In genomic region chr14:92586001-92586947, GRCh38 we compare ENCODE assay signal across 8 cellular contexts.
DNase-seq lines count a peak whose midpoint lies in the region; ATAC-seq and TF ChIP-seq lines count a peak whose summit lies in the region.

No MANE protein-coding gene starts in this region.

- H3K27me3 Mint-ChIP-seq in activated naive CD8-positive, alpha-beta T cell treated with anti-CD3 and anti-CD28 coated beads, Interleukin-2, amount 50 U/mL, for 24 hours = no peaks in the 10 kb centered on the region

- ATAC-seq in GM18502 (IDR thresholded peaks at IDR 0.05; ENCODE audit: poor library complexity, unreplicated experiment) (peak; percentile 47), left lung (peak; percentile 72), upper lobe of right lung (peak; percentile 45), HG02981 (IDR thresholded peaks at IDR 0.05; ENCODE audit: unreplicated experiment) (no peak)
- peak; percentile 71 for ATAC-seq in activated naive CD8-positive, alpha-beta T cell treated with anti-CD3 and anti-CD28 coated beads, Interleukin-2, amount 50 U/mL, for 24 hours

- TF ChIP-seq CTCF in left lung (IDR thresholded peaks at IDR 0.05) (no peak), upper lobe of right lung (IDR thresholded peaks at IDR 0.05) (no peak), lower leg skin (IDR thresholded peaks at IDR 0.05) (no peak)

- H3K4me3 Mint-ChIP-seq in activated naive CD8-positive, alpha-beta T cell treated with anti-CD3 and anti-CD28 coated beads, Interleukin-2, amount 50 U/mL, for 24 hours = peak overlapping the region; percentile 51

- H3K27me3 ChIP-seq in left lung = no peaks in the 10 kb centered on the region
- H3K27me3 ChIP-seq in upper lobe of right lung = no peaks in the 10 kb centered on the region

- intact Hi-C loops in left lung (cut with DNase I) (loop anchor here in 1 of 2 donors (10.0 kb wide), 1 partner anchor 89 kb away; no protein-coding TSS in a partner anchor), upper lobe of right lung (cut with DNase I) (no loop called here), lower leg skin (cut with DNase I; ENCODE audit: low total_unique reads) (no loop called here)

- H3K36me3 ChIP-seq in KOPT-K1 (ENCODE audit: insufficient read depth, low read length) = peaks cover 45% of the 10 kb centered on the region
- peaks cover 0 to 13% of the 10 kb centered on the region in 2 donors for H3K36me3 ChIP-seq in left lung
- H3K36me3 ChIP-seq in upper lobe of right lung = peaks cover 10% of the 10 kb centered on the region

- peaks cover 61% of the 10 kb centered on the region for H3K36me3 Mint-ChIP-seq in activated naive CD8-positive, alpha-beta T cell treated with anti-CD3 and anti-CD28 coated beads, Interleukin-2, amount 50 U/mL, for 24 hours (ENCODE audit: low read depth)

- WGBS in lower leg skin, 2 donors = 22 to 27% methylated on average over 9 of the region's 9 CpGs

- peaks cover 11% of the 10 kb centered on the region for H3K9me3 Mint-ChIP-seq in activated naive CD8-positive, alpha-beta T cell treated with anti-CD3 and anti-CD28 coated beads, Interleukin-2, amount 50 U/mL, for 24 hours

- DNase-seq in activated naive CD8-positive, alpha-beta T cell treated with anti-CD3 and anti-CD28 coated beads, Interleukin-2, amount 50 U/mL, for 24 hours = no peak
- DNase-seq in left lung = no peak
- no peak for DNase-seq in upper lobe of right lung
- DNase-seq in NCI-H82 treated with DMSO at 0.1 percent for 48 hours (lab: John Stamatoyannopoulos, UW; ENCODE audit: unreplicated experiment) = no peak
- DNase-seq in lower leg skin (ENCODE audit: low spot score in 2 of 2) = no peak

- peaks cover 0 to 55% of the 10 kb centered on the region in 2 donors for H3K4me1 ChIP-seq in left lung
- H3K4me1 ChIP-seq in upper lobe of right lung = peaks cover 35% of the 10 kb centered on the region

- peak overlapping the region; percentile 86 for H3K27ac Mint-ChIP-seq in activated naive CD8-positive, alpha-beta T cell treated with anti-CD3 and anti-CD28 coated beads, Interleukin-2, amount 50 U/mL, for 24 hours

- TF ChIP-seq POLR2A in lower leg skin (IDR thresholded peaks at IDR 0.05) = no peak

- H3K4me3 ChIP-seq in left lung (no peak overlapping the region), upper lobe of right lung (no peak overlapping the region), lower leg skin (ENCODE audit: low read depth, poor library complexity, severe bottlenecking) (no peak overlapping the region)

- H3K27ac ChIP-seq in KOPT-K1 (ENCODE audit: low read depth, low read length, poor library complexity, severe bottlenecking) = peak overlapping the region; percentile 69
- H3K27ac ChIP-seq in left lung = peak overlapping the region; percentile 62 to 74
- H3K27ac ChIP-seq in upper lobe of right lung = peak overlapping the region; percentile 69

- H3K4me1 Mint-ChIP-seq in activated naive CD8-positive, alpha-beta T cell treated with anti-CD3 and anti-CD28 coated beads, Interleukin-2, amount 50 U/mL, for 24 hours = peaks cover 97% of the 10 kb centered on the region

- H3K9me3 ChIP-seq in KOPT-K1 (ENCODE audit: insufficient read depth, low read length, poor library complexity, severe bottlenecking) (no peaks in the 10 kb centered on the region), left lung (no peaks in the 10 kb centered on the region), upper lobe of right lung (no peaks in the 10 kb centered on the region)
